8 cellular contexts compared by ENCODE assay signal in genomic region chr2:42048318-42049251, GRCh38. TPM values are rescaled to one million over a fixed set of nuclear protein-coding genes. Genes with fewer than 3 reads are reported as not detected.
DNase-seq lines count a peak whose midpoint lies in the region; ATAC-seq and TF ChIP-seq lines count a peak whose summit lies in the region.

No MANE protein-coding gene starts in this region.

- 6% methylated on average over 57 of the region's 80 CpGs for WGBS in smooth muscle cell (ENCODE audit: low lambda C conversion rate)

- H3K9me3 ChIP-seq in HAP-1 (no peaks in the 10 kb centered on the region), adipocyte (ENCODE audit: control insufficient read depth, low read length) (no peaks in the 10 kb centered on the region), iPS-18a (ENCODE audit: control insufficient read depth, low read depth, low read length) (no peaks in the 10 kb centered on the region), smooth muscle cell (replicated peaks; ENCODE audit: low read depth) (no peaks in the 10 kb centered on the region)

- H3K4me1 ChIP-seq in HAP-1 (peaks cover 2% of the 10 kb centered on the region; the same call in 1 of the 2 replicates), adipocyte (ENCODE audit: control insufficient read depth, insufficient read depth, low read length) (peaks cover 45% of the 10 kb centered on the region), iPS-18a (ENCODE audit: control insufficient read depth, low read depth, low read length) (peaks cover 49% of the 10 kb centered on the region), smooth muscle cell (ENCODE audit: low read depth) (peaks cover 64% of the 10 kb centered on the region)

- H3K27me3 ChIP-seq in HAP-1 (ENCODE audit: low read depth), result peaks cover 4% of the 10 kb centered on the region; the same call in 1 of the 2 replicates
- H3K27me3 ChIP-seq in adipocyte (replicated peaks; ENCODE audit: control insufficient read depth, insufficient read depth, low read length), result peaks cover 5% of the 10 kb centered on the region
- H3K27me3 ChIP-seq in iPS-18a (ENCODE audit: control insufficient read depth, insufficient read depth, low read length), result peaks cover 13% of the 10 kb centered on the region
- no peaks in the 10 kb centered on the region for H3K27me3 ChIP-seq in smooth muscle cell (ENCODE audit: low read depth)

- H2AFZ ChIP-seq in smooth muscle cell (ENCODE audit: low read depth), result peak overlapping the region; percentile 4

- H3F3A ChIP-seq in smooth muscle cell (ENCODE audit: low read depth), result peaks cover 20% of the 10 kb centered on the region

- H4K20me1 ChIP-seq in smooth muscle cell (ENCODE audit: low read depth), result no peaks in the 10 kb centered on the region

- no peak for ATAC-seq in GM18870 (IDR thresholded peaks at IDR 0.05; ENCODE audit: unreplicated experiment)

- H3K27ac ChIP-seq in iPS-18a (ENCODE audit: low read length) (no peak overlapping the region), smooth muscle cell (ENCODE audit: low read depth) (peak overlapping the region; percentile 47)

- DNase-seq in AG20443 (ENCODE audit: low spot score) (peak; percentile 63), HAP-1 (ENCODE audit: low spot score in 2 of 2) (no peak), adipocyte (ENCODE audit: low read depth) (peak; percentile 43), smooth muscle cell (lab: John Stamatoyannopoulos, UW; ENCODE audit: unreplicated experiment) (no peak), GM20000 (ENCODE audit: low spot score) (no peak), NCI-H446 treated with DMSO at 0.1 percent for 48 hours (lab: John Stamatoyannopoulos, UW) (no peak)

- H3K4me3 ChIP-seq in HAP-1, result peak overlapping the region; percentile 29
- H3K4me3 ChIP-seq in adipocyte (ENCODE audit: low read length), result peak overlapping the region; percentile 99
- peak overlapping the region; percentile 71 for H3K4me3 ChIP-seq in iPS-18a (ENCODE audit: low read length)
- H3K4me3 ChIP-seq in smooth muscle cell, result peak overlapping the region; percentile 72

- TF ChIP-seq CTCF in smooth muscle cell (IDR thresholded peaks at IDR 0.05; ENCODE audit: borderline replicate concordance, insufficient read depth, poor library complexity, severe bottlenecking) (no peak), GM20000 (IDR thresholded peaks at IDR 0.05; ENCODE audit: extremely low read depth, missing control alignments) (no peak)

- H3K36me3 ChIP-seq in HAP-1 (replicated peaks) (no peaks in the 10 kb centered on the region), adipocyte (ENCODE audit: control insufficient read depth, insufficient read depth, low read length, severe bottlenecking) (peaks cover 11% of the 10 kb centered on the region), iPS-18a (ENCODE audit: control insufficient read depth, low read depth, low read length) (peaks cover 3% of the 10 kb centered on the region), smooth muscle cell (ENCODE audit: low read depth) (no peaks in the 10 kb centered on the region)

- H3K79me2 ChIP-seq in smooth muscle cell (ENCODE audit: low read depth), result peaks cover 39% of the 10 kb centered on the region

- H3K9ac ChIP-seq in adipocyte (ENCODE audit: low read length) (peak overlapping the region; percentile 100), iPS-18a (ENCODE audit: low read length) (peak overlapping the region; percentile 28), smooth muscle cell (ENCODE audit: low read depth) (peak overlapping the region; percentile 34)

- peak overlapping the region; percentile 91 for H3K4me2 ChIP-seq in smooth muscle cell

- in situ Hi-C loops in HAP-1 (cut with MboI; ENCODE audit: low sequenced_read_pairs), result no loop called here

RNA-seq across cellular contexts. Expression of gene PKDCC, which starts 0.8 kb away (rescaled TPM):
- total RNA-seq in smooth muscle cell, result 15.2 and 22.9 TPM in 2 replicates
- 5.1 and 12.2 TPM in 2 replicates for polyA plus RNA-seq in smooth muscle cell

Comparison
In these comparisons a context has a peak if more than half of its experiments do, and no peak if none do; other contexts are left out.
1. DNase-seq: peak in AG20443 (single experiment) and adipocyte (single experiment); none in HAP-1 (0 of 2), smooth muscle cell (single experiment), GM20000 (single experiment) and NCI-H446 treated with DMSO at 0.1 percent for 48 hours (single experiment).
2. H3K4me3 ChIP-seq: peak in every context shown above with its lines; median percentile 99 in adipocyte; 72 in smooth muscle cell; 71 in iPS-18a; 29 in HAP-1.
3. H3K9ac ChIP-seq: peak in every context shown above with its lines; median percentile 100 in adipocyte; 34 in smooth muscle cell; 28 in iPS-18a.